ENCODE assay signal across 8 cellular contexts in genomic region chr9:136686534-136686793, GRCh38. TPM values are rescaled to one million over a fixed set of nuclear protein-coding genes. Genes with fewer than 3 reads are reported as not detected.
A peak's percentile ranks its signal among the peaks of the same experiment; 100 is the strongest.
DNase-seq lines count a peak whose midpoint lies in the region; ATAC-seq and TF ChIP-seq lines count a peak whose summit lies in the region.

No MANE protein-coding gene starts in this region.

- H3K4me1 Mint-ChIP-seq in activated T-cell treated with anti-CD3 and anti-CD28 coated beads, Interleukin-2, amount 50 U/mL, for 72 hours (ENCODE audit: low read depth), result peaks cover 4% of the 10 kb centered on the region

- ATAC-seq in activated T-cell treated with anti-CD3 and anti-CD28 coated beads, Interleukin-2, amount 50 U/mL, for 72 hours (replicated peaks in 1 of 2), result no peak
- no peak for ATAC-seq in right lobe of liver
- peak in 1 of 2 donors; percentile 0 for ATAC-seq in upper lobe of left lung (ENCODE audit: low FRiP score in 2 of 2)
- no peak for ATAC-seq in GM21737 (IDR thresholded peaks at IDR 0.05; ENCODE audit: unreplicated experiment)

- no peak for TF ChIP-seq CTCF in adrenal gland (IDR thresholded peaks at IDR 0.05)
- TF ChIP-seq CTCF in right lobe of liver (IDR thresholded peaks at IDR 0.05), result no peak
- TF ChIP-seq CTCF in upper lobe of left lung (IDR thresholded peaks at IDR 0.05), result no peak

- no peak for DNase-seq in activated T-cell treated with anti-CD3 and anti-CD28 coated beads, Interleukin-2, amount 50 U/mL, for 72 hours
- DNase-seq in activated T-cell treated with anti-CD3 and anti-CD28 coated beads, Interleukin-2, amount 50 U/mL, for 48 hours, result no peak
- DNase-seq in adrenal gland (no peak), right lobe of liver (peak in 1 of 3 donors; percentile 70), upper lobe of left lung (no peak), NCI-H2029 (lab: John Stamatoyannopoulos, UW) (no peak), dedifferentiated amniotic fluid mesenchymal stem cell (ENCODE audit: extremely low spot score) (no peak)

- no peaks in the 10 kb centered on the region for H3K9me3 Mint-ChIP-seq in activated T-cell treated with anti-CD3 and anti-CD28 coated beads, Interleukin-2, amount 50 U/mL, for 72 hours

- no peak overlapping the region for H3K27ac Mint-ChIP-seq in activated T-cell treated with anti-CD3 and anti-CD28 coated beads, Interleukin-2, amount 50 U/mL, for 72 hours

- H3K4me1 ChIP-seq in adrenal gland (replicated peaks in 1 of 2) (peaks cover 13 to 17% of the 10 kb centered on the region in 2 donors), right lobe of liver (peaks cover 0 to 84% (median 42%) of the 10 kb centered on the region in 4 donors), upper lobe of left lung (peaks cover 31 to 70% (median 44%) of the 10 kb centered on the region in 4 donors)

- peak overlapping the region; percentile 37 to 98 (median 56) for H3K4me3 ChIP-seq in adrenal gland
- H3K4me3 ChIP-seq in right lobe of liver, result peak overlapping the region; percentile 94 to 97 (median 95)
- H3K4me3 ChIP-seq in upper lobe of left lung, result peak overlapping the region; percentile 66 to 88 (median 80)

- no peaks in the 10 kb centered on the region for H3K36me3 Mint-ChIP-seq in activated T-cell treated with anti-CD3 and anti-CD28 coated beads, Interleukin-2, amount 50 U/mL, for 72 hours (ENCODE audit: insufficient read depth in 2 of 2)

- TF ChIP-seq POLR2A in adrenal gland (IDR thresholded peaks at IDR 0.05) (no peak), right lobe of liver (IDR thresholded peaks at IDR 0.05) (no peak), upper lobe of left lung (IDR thresholded peaks at IDR 0.05) (no peak)

- H3K27me3 ChIP-seq in adrenal gland (no peaks in the 10 kb centered on the region), right lobe of liver (no peaks in the 10 kb centered on the region), upper lobe of left lung (no peaks in the 10 kb centered on the region)

- H3K36me3 ChIP-seq in adrenal gland (replicated peaks in 1 of 2) (no peaks in the 10 kb centered on the region), right lobe of liver (no peaks in the 10 kb centered on the region), upper lobe of left lung (peaks cover 0 to 5% (median 2%) of the 10 kb centered on the region in 4 donors)

- no peak for TF ChIP-seq EP300 in upper lobe of left lung (IDR thresholded peaks at IDR 0.05)

- H3K27me3 Mint-ChIP-seq in activated T-cell treated with anti-CD3 and anti-CD28 coated beads, Interleukin-2, amount 50 U/mL, for 72 hours (ENCODE audit: low read depth), result no peaks in the 10 kb centered on the region

- intact Hi-C loops in adrenal gland (cut with DNase I) (no loop called here), right lobe of liver (cut with DNase I) (no loop called here)

- peak overlapping the region; percentile 79 to 81 for H3K4me3 Mint-ChIP-seq in activated T-cell treated with anti-CD3 and anti-CD28 coated beads, Interleukin-2, amount 50 U/mL, for 72 hours

- H3K9me3 ChIP-seq in adrenal gland (replicated peaks in 1 of 3) (no peaks in the 10 kb centered on the region), right lobe of liver (no peaks in the 10 kb centered on the region), upper lobe of left lung (no peaks in the 10 kb centered on the region)

- 15 to 60% (median 16%) methylated on average over 1 to 20 of the region's 20 CpGs; no CpG with 5 or more reads in 1 of the 4 donors for WGBS in adrenal gland, 4 donors
- no CpG with 5 or more reads among the region's 20 CpGs for WGBS in right lobe of liver (ENCODE audit: insufficient coverage, low coverage, low lambda C conversion rate, missing lambda C conversion rate)
- WGBS in upper lobe of left lung, 2 donors, result 5% methylated on average over 13 of the region's 20 CpGs; no CpG with 5 or more reads in 1 of the 2 donors

- peak overlapping the region in 4 of 5 donors; percentile 57 to 90 (median 68) for H3K27ac ChIP-seq in adrenal gland
- H3K27ac ChIP-seq in right lobe of liver, result peak overlapping the region; percentile 65 to 78 (median 74)
- H3K27ac ChIP-seq in upper lobe of left lung, result peak overlapping the region; percentile 92 to 97 (median 94)

RNA-seq across cellular contexts. Expression of gene AGPAT2, which starts 0.8 kb away (rescaled TPM):
- 10 to 100 TPM; 18.3 to 19.2 TPM for total RNA-seq in activated T-cell treated with anti-CD3 and anti-CD28 coated beads, Interleukin-2, amount 50 U/mL, for 72 hours
- total RNA-seq in adrenal gland (10 to 100 TPM; 31.7 to 84.5 (median 48.0) TPM), right lobe of liver (100 to 1,000 TPM; 117 to 379 (median 184) TPM), upper lobe of left lung (100 to 1,000 TPM in 5 of 6 donors, 10 to 100 TPM in 1; 70.2 to 242 (median 140) TPM)
- polyA plus RNA-seq in adrenal gland, result 100 to 1,000 TPM in 2 of 3 donors, 1 to 10 TPM in 1; 6.4 to 274 (median 139) TPM

RNA-seq across cellular contexts. Expression of gene EGFL7, which starts 23.7 kb away (rescaled TPM):
- total RNA-seq in activated T-cell treated with anti-CD3 and anti-CD28 coated beads, Interleukin-2, amount 50 U/mL, for 72 hours, result 1 to 10 TPM in 1 of 2 donors, under 1 TPM in 1; 0.93 to 1.1 TPM
- 100 to 1,000 TPM in 2 of 8 donors, 10 to 100 TPM in 6; 47.1 to 158 (median 79.5) TPM for total RNA-seq in adrenal gland
- 100 to 1,000 TPM in 2 of 3 donors, 1 to 10 TPM in 1; 1.9 to 452 (median 190) TPM for polyA plus RNA-seq in adrenal gland
- total RNA-seq in right lobe of liver, result 10 to 100 TPM; 26.7 to 54.2 (median 45.8) TPM
- total RNA-seq in upper lobe of left lung, result 100 to 1,000 TPM in 5 of 6 donors, 10 to 100 TPM in 1; 77.9 to 321 (median 165) TPM

RNA-seq across cellular contexts. Expression of gene DIPK1B, which starts 25.9 kb away (rescaled TPM):
- under 1 TPM; 0.67 to 0.72 TPM for total RNA-seq in activated T-cell treated with anti-CD3 and anti-CD28 coated beads, Interleukin-2, amount 50 U/mL, for 72 hours
- total RNA-seq in adrenal gland (10 to 100 TPM in 3 of 8 donors, 1 to 10 TPM in 5; 2.9 to 17.8 (median 5.4) TPM), right lobe of liver (1 to 10 TPM; 1.4 to 7.7 (median 5.1) TPM), upper lobe of left lung (10 to 100 TPM in 5 of 6 donors, 1 to 10 TPM in 1; 9.7 to 24.1 (median 17.0) TPM)
- polyA plus RNA-seq in adrenal gland, result 10 to 100 TPM in 2 of 3 donors, 1 to 10 TPM in 1; 1.4 to 19.2 (median 16.3) TPM

RNA-seq across cellular contexts. Expression of gene LCN10, which starts 56.3 kb away (rescaled TPM):
- total RNA-seq in activated T-cell treated with anti-CD3 and anti-CD28 coated beads, Interleukin-2, amount 50 U/mL, for 72 hours, result under 1 TPM; 0.21 to 0.70 TPM
- total RNA-seq in adrenal gland (under 1 TPM in 2 of 8 donors, not detected in 6; 0.17 to 0.23 TPM), right lobe of liver (under 1 TPM in 4 of 6 experiments, not detected in 2; 0.23 to 0.81 (median 0.32) TPM), upper lobe of left lung (10 to 100 TPM in 1 of 6 donors, 1 to 10 TPM in 4, under 1 TPM in 1; 0.39 to 17.8 (median 2.2) TPM)
- polyA plus RNA-seq in adrenal gland, result 1 to 10 TPM in 2 of 3 donors, under 1 TPM in 1; 0.11 to 9.5 (median 2.4) TPM

Comparison
In these comparisons a context has a peak if more than half of its experiments do, and no peak if none do; other contexts are left out.
1. RNA of gene EGFL7, which starts 23.7 kb away (total RNA-seq): 77.9 to 321 TPM in upper lobe of left lung, 47.1 to 158 TPM in adrenal gland and 26.7 to 54.2 TPM in right lobe of liver; 0.93 to 1.1 TPM in activated T-cell treated with anti-CD3 and anti-CD28 coated beads, Interleukin-2, amount 50 U/mL, for 72 hours; every median in the first group is over 10 times any median in the second.
2. Peak in every context shown above with its lines, with median percentiles within 50 percentile points of each other: H3K27ac ChIP-seq and H3K4me3 ChIP-seq.